In genomic region chr7:17009007-17009719, GRCh38 we compare ENCODE assay signal across 1 cellular context.
TF ChIP-seq lines count a peak whose summit lies in the region.

No MANE protein-coding gene starts in this region.

TF ChIP-seq in K562, 482 proteins besides CTCF, POLR2A, EP300 and RAD21:
- TF ChIP-seq ZMIZ1 (IDR thresholded peaks at IDR 0.05; ENCODE audit: low read depth in 2 of 2, low read length in 2 of 2) (no peak), POLR2G (IDR thresholded peaks at IDR 0.05; ENCODE audit: low read depth, low read length) (no peak), CTBP1 (IDR thresholded peaks at IDR 0.05; ENCODE audit: borderline replicate concordance) (no peak), MLLT1 (IDR thresholded peaks at IDR 0.05) (no peak), SAFB (IDR thresholded peaks at IDR 0.05; ENCODE audit: borderline replicate concordance, low read depth, low read length) (no peak), NFXL1 (CRISPR knock-in tag; IDR thresholded peaks at IDR 0.05) (no peak), FOXP4 (CRISPR knock-in tag; IDR thresholded peaks at IDR 0.05; ENCODE audit: borderline replicate concordance) (no peak), HMGXB4 (CRISPR knock-in tag; IDR thresholded peaks at IDR 0.05) (no peak), PATZ1 (CRISPR knock-in tag; IDR thresholded peaks at IDR 0.05; ENCODE audit: borderline replicate concordance) (no peak), ESRRB (CRISPR knock-in tag; IDR thresholded peaks at IDR 0.05; ENCODE audit: borderline replicate concordance) (no peak)
TF ChIP-seq in K562: peak in this region for 0.
